In genomic region chr9:105114956-105115728, GRCh38 we compare ENCODE assay signal across 8 cellular contexts.
DNase-seq lines count a peak whose midpoint lies in the region; ATAC-seq and TF ChIP-seq lines count a peak whose summit lies in the region.

No MANE protein-coding gene starts in this region.

- DNase-seq in activated gamma-delta T cell treated with Interleukin-2 at 50 U/mL for 16 hours (peak; percentile 9), activated gamma-delta T cell (lab: John Stamatoyannopoulos, UW) (no peak), RPMI8226 (peak; percentile 76), globus pallidus (ENCODE audit: low spot score) (peak; percentile 16), testis (peak; percentile 53), dedifferentiated amniotic fluid mesenchymal stem cell (ENCODE audit: extremely low spot score) (no peak), G401 (ENCODE audit: low spot score) (no peak)

- in situ Hi-C loops in G401 (cut with HindIII; ENCODE audit: low sequenced_read_pairs) = no loop called here

- H3K27me3 ChIP-seq in testis = no peaks in the 10 kb centered on the region

- H3K4me3 ChIP-seq in testis = no peak overlapping the region

- H3K9me3 ChIP-seq in testis = no peaks in the 10 kb centered on the region

- no peaks in the 10 kb centered on the region for H3K36me3 ChIP-seq in testis (ENCODE audit: low read depth, missing control alignments)

- peak; percentile 69 for ATAC-seq in HG03095 (IDR thresholded peaks at IDR 0.05; ENCODE audit: unreplicated experiment)

- WGBS in testis, 2 donors = 82 to 87% methylated on average over 11 of the region's 11 CpGs

- no peaks in the 10 kb centered on the region for H3K4me1 ChIP-seq in testis

- intact Hi-C loops in testis (cut with DNase I; ENCODE audit: low total_unique reads) = no loop called here

- TF ChIP-seq CTCF in testis (IDR thresholded peaks at IDR 0.05) = no peak

- no peak overlapping the region for H3K27ac ChIP-seq in testis

- TF ChIP-seq POLR2A in testis (IDR thresholded peaks at IDR 0.05) = no peak

Comparison
In these comparisons a context has a peak if more than half of its experiments do, and no peak if none do; other contexts are left out.
1. DNase-seq: peak in activated gamma-delta T cell treated with Interleukin-2 at 50 U/mL for 16 hours (single experiment), RPMI8226 (single experiment), globus pallidus (single experiment) and testis (single experiment); none in activated gamma-delta T cell (single experiment), dedifferentiated amniotic fluid mesenchymal stem cell (single experiment) and G401 (single experiment).